ENCODE assay signal across 20 cellular contexts in the genomic region with DNA sequence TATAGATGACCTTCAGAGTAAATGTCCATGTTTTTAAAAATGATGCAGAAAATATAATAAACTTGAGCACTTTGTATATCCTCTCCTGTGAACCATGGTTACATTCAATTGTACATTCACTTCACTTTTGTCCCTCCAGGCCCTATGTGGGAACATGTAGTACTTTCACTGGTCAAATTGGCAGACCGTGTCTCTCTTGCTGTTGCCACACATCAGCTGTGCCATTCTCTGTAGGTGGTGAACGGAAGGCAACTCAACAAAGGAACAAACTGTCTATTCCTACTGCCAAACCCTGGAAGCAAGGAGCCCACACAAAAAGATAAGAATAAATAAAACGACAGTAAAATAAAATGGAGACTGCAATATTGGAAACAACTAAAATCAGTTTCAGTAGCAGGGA. TPM values are rescaled to one million over a fixed set of nuclear protein-coding genes. Genes with fewer than 3 reads are reported as not detected.
"Had no signal": no experiment of that assay in that cellular context is flagged by ENCODE, and none has a peak within 500 bp of the region (broad histone marks: within the 10 kb centered on the region; RNA-seq: fewer than 3 reads in every experiment).

No MANE protein-coding gene starts in this region.

- DNase-seq: activated CD4-positive, alpha-beta T cell treated with anti-CD3 and anti-CD28 coated beads for 1 hour; activated CD4-positive, alpha-beta T cell treated with anti-CD3 and anti-CD28 coated beads, Interleukin-2, amount 50 U/mL, for 4 hours; activated naive CD4-positive, alpha-beta T cell treated with anti-CD3 and anti-CD28 coated beads, Interleukin-2, amount 10 ng/mL, durations not matched to agents 7 days and 5 days; hypothalamus; sigmoid colon; SK-N-SH; stimulated activated CD4-positive, alpha-beta T cell treated with anti-CD3 and anti-CD28 coated beads, Interleukin-12 subunit alpha, Interleukin-12 subunit beta, amount 100 ng/mL, for 4 hours; stimulated activated CD4-positive, alpha-beta T cell treated with anti-CD3 and anti-CD28 coated beads, Interleukin-2, amount 100 ng/mL, for 24 hours; stomach; T-helper 1 cell; T1000; uterus had no signal

- H3K36me3 ChIP-seq: sigmoid colon, stomach, thoracic aorta, uterus had no signal

- FAIRE-seq: astrocyte had no signal

- H3K4me1 ChIP-seq: sigmoid colon, uterus had no signal

- H3K4me3 ChIP-seq: sigmoid colon, stomach, thoracic aorta, uterus had no signal

- H3K9me3 ChIP-seq: sigmoid colon, SK-N-SH, stomach, thoracic aorta, uterus had no signal

- H3K4me2 ChIP-seq: SK-N-SH had no signal

- H3K9ac ChIP-seq: SK-N-SH had no signal

- H3K27ac ChIP-seq: sigmoid colon, stomach, thoracic aorta, uterus had no signal

- H3K27me3 ChIP-seq: sigmoid colon, stomach had no signal

RNA-seq across cellular contexts. Expression of a gene that starts 2.0 kb away (rescaled TPM):
- total RNA-seq: activated T-helper 2 cell treated with anti-CD3 and anti-CD28 coated beads, Interferon-gamma antibody, Interleukin-2, Interleukin-4, amounts not matched to agents 10 μg/mL and 5 μg/mL and 100 μg/mL, durations not matched to agents 14 hours and 24 hours and 36 hours; astrocyte; mesenteric fat pad; osteocyte; pulmonary artery endothelial cell; sigmoid colon; thoracic aorta had no signal
- polyA plus RNA-seq: esophagus, neural cell had no signal
